ENCODE assay signal across 21 cellular contexts in genomic region chr5:41118177-41118576, GRCh38. TPM values are rescaled to one million over a fixed set of nuclear protein-coding genes. Genes with fewer than 3 reads are reported as not detected.
A peak's percentile ranks its signal among the peaks of the same experiment; 100 is the strongest.
DNase-seq lines count a peak whose midpoint lies in the region; ATAC-seq and TF ChIP-seq lines count a peak whose summit lies in the region.
"Had no signal": no experiment of that assay in that cellular context is flagged by ENCODE, and none has a peak within 500 bp of the region (broad histone marks: within the 10 kb centered on the region; RNA-seq: fewer than 3 reads in every experiment).

No MANE protein-coding gene starts in this region.

- H2AFZ ChIP-seq in PC-3 (ENCODE audit: low read length), result no peak overlapping the region

- H3K4me2 ChIP-seq in PC-3 (ENCODE audit: low read length), result no peak overlapping the region

- DNase-seq in AG04450 (ENCODE audit: low read depth, low spot score) (no peak), HCEC 1CT (peak; percentile 9), PC-3 (peak; percentile 50), fibroblast of villous mesenchyme (ENCODE audit: low read depth) (no peak), RPMI8226 (no peak), COR-L47 (lab: John Stamatoyannopoulos, UW) (no peak)
- DNase-seq: Calu3; CD4-positive, alpha-beta memory T cell; KG1; NCI-H1092; NCI-H1436 treated with DMSO at 0.1 percent for 48 hours; NCI-H2107; NCI-H510A treated with DMSO at 0.1 percent for 48 hours; NCI-H82; OCI-M1; SJCRH30 had no signal

- no peaks in the 10 kb centered on the region for H3K9me2 ChIP-seq in PC-3 (replicated peaks; ENCODE audit: low read length)

- no peak overlapping the region for H3K9ac ChIP-seq in PC-3 (ENCODE audit: low read length)

- no peaks in the 10 kb centered on the region; the same call in 1 of the 2 replicates for H3K9me3 ChIP-seq in AG04450 (ENCODE audit: control insufficient read depth, insufficient read depth, low read length)
- H3K9me3 ChIP-seq in PC-3 (ENCODE audit: low read length), result no peaks in the 10 kb centered on the region
- H3K9me3 ChIP-seq: SJCRH30 had no signal

- H3K27ac ChIP-seq in AG04450 (ENCODE audit: low read depth, low read length) (no peak overlapping the region), PC-3 (ENCODE audit: low read length) (no peak overlapping the region)
- H3K27ac ChIP-seq: SJCRH30 had no signal

- ATAC-seq in PC-3 (peak; percentile 33; the same call in 1 of the 2 replicates), GM21528 (IDR thresholded peaks at IDR 0.05; ENCODE audit: low FRiP score, unreplicated experiment) (no peak), HG03095 (IDR thresholded peaks at IDR 0.05; ENCODE audit: unreplicated experiment) (no peak)

- H3K4me1 ChIP-seq in PC-3 (ENCODE audit: insufficient read depth, low read length), result 0 out of 2 replicates have a peak, but pooled peaks cover 5% of the 10 kb centered on the region
- H3K4me1 ChIP-seq: SJCRH30 had no signal

- H3K36me3 ChIP-seq in PC-3 (ENCODE audit: low read depth, low read length), result no peaks in the 10 kb centered on the region
- H3K36me3 ChIP-seq: SJCRH30 had no signal

- intact Hi-C loops in PC-3 (cut with micrococcal nuclease), result loop anchor here (1.0 to 5.0 kb wide), 2 partner anchors 131 to 214 kb away; no protein-coding TSS in a partner anchor

- H3K27me3 ChIP-seq in AG04450 (ENCODE audit: control insufficient read depth, insufficient read depth, low read length) (no peaks in the 10 kb centered on the region), PC-3 (ENCODE audit: low read length) (no peaks in the 10 kb centered on the region)

- 0 out of 2 replicates have a peak, but pooled peaks have one; percentile 21 for TF ChIP-seq CTCF in AG04450 (IDR thresholded peaks at IDR 0.05; ENCODE audit: low read depth, low read length)
- TF ChIP-seq CTCF in PC-3 (conservative IDR thresholded peaks at IDR 0.05; ENCODE audit: low read depth, low read length), result peak; percentile 69
- peak; percentile 4 for TF ChIP-seq CTCF in fibroblast of villous mesenchyme (IDR thresholded peaks at IDR 0.05; ENCODE audit: insufficient read depth, low read depth, low read length)

- POLR2A ChIA-PET in AG04450 (lab: Yijun Ruan, JAX), result no interaction called here
- POLR2A ChIA-PET in PC-3 (lab: Charles Lee; ENCODE audit: unreplicated experiment), result no interaction called here

- CTCF ChIA-PET in AG04450 (lab: Charles Lee) (interaction anchor here (5.1 kb wide), 1 partner anchor 214 kb away, joined by 31 read pairs; no protein-coding TSS in a partner anchor), PC-3 (lab: Charles Lee) (interaction anchor here (1.1 kb wide), 1 partner anchor 214 kb away, joined by 6 read pairs; no protein-coding TSS in a partner anchor)

- H3K4me3 ChIP-seq in AG04450 (ENCODE audit: low read depth, low read length) (no peak overlapping the region), PC-3 (ENCODE audit: low read length) (no peak overlapping the region), fibroblast of villous mesenchyme (ENCODE audit: low read depth, low read length) (no peak overlapping the region)
- H3K4me3 ChIP-seq: SJCRH30 had no signal

- H4K20me1 ChIP-seq in PC-3 (ENCODE audit: low read length), result no peaks in the 10 kb centered on the region

- H3K79me2 ChIP-seq in PC-3 (ENCODE audit: low read length), result no peaks in the 10 kb centered on the region

- no TSS peak for BruUV-seq in PC-3 (replicated peaks; lab: Mats Ljungman, UMichigan)

- no peaks in the 10 kb centered on the region for H3F3A ChIP-seq in PC-3 (ENCODE audit: low read length, unreplicated experiment)

RNA-seq across cellular contexts. Expression of gene MROH2B, which starts 47.0 kb away (rescaled TPM):
- not detected in 2 replicates for polyA plus RNA-seq in AG04450 (2011; rRNA removed)
- not detected in 2 replicates for polyA minus RNA-seq in AG04450 (2011; rRNA and poly(A)+ RNA removed)
- 0.04 TPM in 1 of 2 replicates, not detected in the other for total RNA-seq in PC-3 (2014; rRNA removed)
- not detected in 2 replicates for total RNA-seq in fibroblast of villous mesenchyme
- total RNA-seq: A172; Calu3; CD4-positive, alpha-beta memory T cell; MCF 10A; SJCRH30 had no signal
- polyA plus RNA-seq: BJ; CD4-positive, alpha-beta memory T cell had no signal

Comparison
In these comparisons a context has a peak if more than half of its experiments do, and no peak if none do; other contexts are left out.
1. DNase-seq: peak in HCEC 1CT (single experiment) and PC-3 (single experiment); none in AG04450 (single experiment), fibroblast of villous mesenchyme (single experiment), RPMI8226 (single experiment) and COR-L47 (single experiment).
2. CTCF ChIP-seq: peak in every context shown above with its lines; median percentile 69 in PC-3; 21 in AG04450; 4 in fibroblast of villous mesenchyme.